13 cellular contexts compared by ENCODE assay signal in genomic region chr1:44660176-44660575, GRCh38. TPM values are rescaled to one million over a fixed set of nuclear protein-coding genes. Genes with fewer than 3 reads are reported as not detected.
DNase-seq lines count a peak whose midpoint lies in the region; ATAC-seq and TF ChIP-seq lines count a peak whose summit lies in the region.
"Had no signal": no experiment of that assay in that cellular context is flagged by ENCODE, and none has a peak within 500 bp of the region (broad histone marks: within the 10 kb centered on the region; RNA-seq: fewer than 3 reads in every experiment).

No MANE protein-coding gene starts in this region.

- ATAC-seq in sciatic nerve (peak; percentile 74), HG02970 (IDR thresholded peaks at IDR 0.05; ENCODE audit: low FRiP score, unreplicated experiment) (no peak)
- ATAC-seq: activated CD4-positive, alpha-beta T cell treated with anti-CD3 and anti-CD28 coated beads for 36 hours; Panc1 had no signal

- DNase-seq in HT-29 (ENCODE audit: low spot score) (peak; percentile 21), RPMI7951 (ENCODE audit: low read depth) (peak; percentile 41), left ventricle myocardium inferior (peak; percentile 87), sciatic nerve (ENCODE audit: low spot score) (no peak), T-helper 2 cell (no peak)
- no peak for DNase-seq in activated CD4-positive, alpha-beta T cell treated with anti-CD3 and anti-CD28 coated beads for 48 hours
- no peak for DNase-seq in activated effector memory CD4-positive, alpha-beta T cell treated with Interleukin-2 at 50 U/mL for 16 hours
- DNase-seq: activated CD4-positive, alpha-beta T cell treated with anti-CD3 and anti-CD28 coated beads for 36 hours; DND-41; stimulated activated CD4-positive, alpha-beta T cell treated with anti-CD3 and anti-CD28 coated beads, Interleukin-2, amount 100 ng/mL, for 48 hours had no signal

- H3K4me3 ChIP-seq in left ventricle myocardium inferior, result peak overlapping the region; percentile 17

- H3K4me1 ChIP-seq in left ventricle myocardium inferior, result peaks cover 15% of the 10 kb centered on the region

- H3K27ac ChIP-seq in left ventricle myocardium inferior (replicated peaks), result peak overlapping the region; percentile 80
- H3K27ac ChIP-seq: epithelial cell of prostate had no signal

- no peaks in the 10 kb centered on the region for H3K9me3 ChIP-seq in left ventricle myocardium inferior (replicated peaks)

- no peaks in the 10 kb centered on the region for H3K27me3 ChIP-seq in left ventricle myocardium inferior (ENCODE audit: low read depth)

- H3K36me3 ChIP-seq in left ventricle myocardium inferior, result no peaks in the 10 kb centered on the region

- TF ChIP-seq CTCF in left ventricle myocardium inferior (IDR thresholded peaks at IDR 0.05; ENCODE audit: borderline replicate concordance), result no peak

- intact Hi-C loops in left ventricle myocardium inferior (cut with micrococcal nuclease) (no loop called here), sciatic nerve (cut with DNase I) (no loop called here)

RNA-seq across cellular contexts. Expression of gene TMEM53, which starts 14.1 kb away (rescaled TPM):
- 19.5 and 27.5 TPM in 2 replicates for total RNA-seq in HT-29 (2014; rRNA removed; shearing (Covaris generic))
- total RNA-seq in RPMI7951 (2014; rRNA removed; shearing (Covaris generic)), result 13.1 and 14.9 TPM in 2 replicates
- total RNA-seq in left ventricle myocardium inferior (11.5 TPM), sciatic nerve (12.5 TPM)

RNA-seq across cellular contexts. Expression of gene ARMH1, which starts 14.3 kb away (rescaled TPM):
- 0.15 and 0.99 TPM in 2 replicates for total RNA-seq in HT-29 (2014; rRNA removed; shearing (Covaris generic))
- total RNA-seq in RPMI7951 (2014; rRNA removed; shearing (Covaris generic)), result 0.29 TPM in 1 of 2 replicates, not detected in the other
- 1.1 TPM for total RNA-seq in left ventricle myocardium inferior
- total RNA-seq in sciatic nerve, result 3.9 TPM

Comparison
In these comparisons a context has a peak if more than half of its experiments do, and no peak if none do; other contexts are left out.
1. DNase-seq: peak in HT-29 (single experiment), RPMI7951 (single experiment) and left ventricle myocardium inferior (single experiment); none in sciatic nerve (single experiment), activated CD4-positive, alpha-beta T cell treated with anti-CD3 and anti-CD28 coated beads for 48 hours (single experiment), T-helper 2 cell (0 of 5) and activated effector memory CD4-positive, alpha-beta T cell treated with Interleukin-2 at 50 U/mL for 16 hours (single experiment).